ENCODE assay signal across 23 cellular contexts in the genomic region with DNA sequence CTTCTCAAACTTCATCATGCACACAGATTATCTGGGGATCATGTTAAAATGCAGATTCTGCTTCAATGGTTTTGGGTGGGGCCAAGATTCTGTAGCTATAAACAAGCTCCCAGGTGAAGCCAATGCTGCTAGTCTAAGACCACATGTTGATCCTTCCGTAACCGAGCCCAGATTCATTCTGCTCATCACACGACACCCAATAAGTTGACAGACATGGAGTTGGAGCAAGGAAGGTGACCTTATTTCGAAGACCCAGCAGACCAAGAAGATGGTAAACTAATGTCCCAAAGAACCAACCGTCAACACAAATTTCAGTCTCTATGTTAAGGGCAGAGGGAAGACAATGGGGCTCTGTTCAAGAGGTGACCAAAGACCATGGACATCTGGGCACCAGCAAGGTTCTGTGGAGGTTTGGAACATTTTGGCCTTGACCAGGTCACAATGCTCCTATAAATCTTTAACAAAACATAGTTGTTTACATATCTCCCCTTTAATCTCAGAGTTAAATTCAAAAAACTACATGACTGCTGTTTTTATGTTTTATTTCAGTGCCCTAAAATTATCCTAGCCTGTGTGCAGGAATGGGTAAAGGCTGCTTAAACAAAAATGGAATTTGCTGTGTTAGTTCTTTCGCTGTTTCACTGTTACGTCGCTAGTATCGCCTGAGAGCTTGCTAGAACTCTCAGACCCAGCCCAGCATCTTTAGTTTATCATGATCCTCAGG.
"Had no signal": no experiment of that assay in that cellular context is flagged by ENCODE, and none has a peak within 500 bp of the region (broad histone marks: within the 10 kb centered on the region; RNA-seq: fewer than 3 reads in every experiment).

No MANE protein-coding gene starts in this region.

- H3K27me3 ChIP-seq: colonic mucosa, esophagus muscularis mucosa, foreskin keratinocyte, gastroesophageal sphincter, heart left ventricle, hepatocyte, left lung had no signal

- H3K4me3 ChIP-seq: colonic mucosa, esophagus muscularis mucosa, gastroesophageal sphincter, heart left ventricle, hepatocyte, left lung, lower lobe of right lung, mucosa of descending colon had no signal

- H3K4me2 ChIP-seq: hepatocyte had no signal

- H3K4me1 ChIP-seq: colonic mucosa, esophagus muscularis mucosa, foreskin keratinocyte, gastroesophageal sphincter, left lung, lower lobe of right lung had no signal

- H3K79me2 ChIP-seq: hepatocyte had no signal

- H3K36me3 ChIP-seq: colonic mucosa, esophagus muscularis mucosa, gastroesophageal sphincter, heart left ventricle, left lung, lower lobe of right lung had no signal

- ATAC-seq: effector memory CD8-positive, alpha-beta T cell; foreskin keratinocyte; gastroesophageal sphincter; heart left ventricle; left cardiac atrium; left lung; left ventricle myocardium superior; lower lobe of right lung; mucosa of descending colon; naive thymus-derived CD8-positive, alpha-beta T cell had no signal

- DNase-seq: colonic mucosa; cortex of kidney; effector CD8-positive, alpha-beta T cell; effector memory CD8-positive, alpha-beta T cell; endodermal cell; foreskin keratinocyte; heart left ventricle; hypothalamus; left cardiac atrium; left lung; left ventricle myocardium superior; lower lobe of right lung; mesenchymal stem cell; mucosa of descending colon; naive B cell; naive thymus-derived CD8-positive, alpha-beta T cell had no signal

- H3K9me3 ChIP-seq: colonic mucosa, esophagus muscularis mucosa, gastroesophageal sphincter, heart left ventricle, left lung, lower lobe of right lung, mucosa of descending colon had no signal

- H2AFZ ChIP-seq: hepatocyte had no signal

- FAIRE-seq: endothelial cell of umbilical vein, frontal cortex, islet of Langerhans, keratinocyte had no signal

- H3K27ac ChIP-seq: colonic mucosa, esophagus muscularis mucosa, foreskin keratinocyte, gastroesophageal sphincter, heart left ventricle, hepatocyte, left lung, lower lobe of right lung had no signal
